38 cellular contexts compared by ENCODE assay signal in the genomic region with DNA sequence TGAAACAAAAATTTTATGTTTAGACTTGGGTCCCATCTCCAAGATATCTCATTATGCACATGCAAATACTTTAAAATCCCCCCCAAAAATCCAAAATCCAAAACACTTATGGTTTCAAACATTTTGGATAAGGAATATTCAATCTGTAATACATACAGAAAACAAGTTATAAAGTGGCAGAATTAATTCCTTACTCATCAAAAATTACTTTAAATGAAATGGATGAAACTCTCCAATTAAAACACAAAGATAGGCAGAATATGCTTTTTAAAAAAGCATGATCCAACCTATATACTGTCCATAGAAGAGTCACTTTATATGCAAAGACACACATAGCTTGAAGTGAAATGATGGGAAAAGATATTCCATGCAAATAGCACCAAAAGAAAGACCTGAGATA.
"Had no signal": no experiment of that assay in that cellular context is flagged by ENCODE, and none has a peak within 500 bp of the region (broad histone marks: within the 10 kb centered on the region; RNA-seq: fewer than 3 reads in every experiment).

No MANE protein-coding gene starts in this region.

- H3K4me1 ChIP-seq: ascending aorta had no signal

- H3K27me3 ChIP-seq: ascending aorta, cardiac muscle cell had no signal

- H3K27ac ChIP-seq: ascending aorta, cardiac muscle cell, VCaP had no signal

- ATAC-seq: activated CD8-positive, alpha-beta T cell treated with anti-CD3 and anti-CD28 coated beads for 36 hours; activated naive CD8-positive, alpha-beta T cell treated with anti-CD3 and anti-CD28 coated beads, Interleukin-2, amount 50 U/mL, for 24 hours; activated T-cell treated with anti-CD3 and anti-CD28 coated beads, Interleukin-2, amount 50 U/mL, for 4 hours; activated T-cell treated with anti-CD3 and anti-CD28 coated beads, Interleukin-2, amount 50 U/mL, for 72 hours; activated T-helper 17 cell treated with anti-CD3 and anti-CD28 coated beads, Interleukin-2, amount 50 U/mL, for 72 hours had no signal

- FAIRE-seq: bronchial epithelial cell, TTC549 had no signal

- H3K4me1 Mint-ChIP-seq: activated B cell treated with CpG ODN at 0.5 μM for 24 hours; activated CD4-positive, alpha-beta T cell treated with anti-CD3 and anti-CD28 coated beads, Interleukin-2, amount 10 ng/mL, durations not matched to agents 24 days and 14 days; activated naive CD4-positive, alpha-beta T cell treated with anti-CD3 and anti-CD28 coated beads, Interleukin-2, amount 10 ng/mL, durations not matched to agents 7 days and 5 days; activated naive CD4-positive, alpha-beta T cell treated with anti-CD3 and anti-CD28 coated beads, Interleukin-2, amount 50 U/mL, for 24 hours; activated naive CD8-positive, alpha-beta T cell treated with anti-CD3 and anti-CD28 coated beads, Interleukin-2, amount 10 ng/mL, durations not matched to agents 7 days and 5 days; activated naive CD8-positive, alpha-beta T cell treated with anti-CD3 and anti-CD28 coated beads, Interleukin-2, amount 50 U/mL, for 24 hours; activated T-helper 17 cell treated with anti-CD3 and anti-CD28 coated beads, Interleukin-2, amount 50 U/mL, for 72 hours; brain; central memory CD8-positive, alpha-beta T cell had no signal

- H3K27me3 Mint-ChIP-seq: activated B cell treated with CpG ODN at 0.5 μM for 24 hours; activated CD4-positive, alpha-beta memory T cell treated with anti-CD3 and anti-CD28 coated beads for 36 hours; activated CD4-positive, alpha-beta T cell treated with anti-CD3 and anti-CD28 coated beads, Interleukin-2, amount 10 ng/mL, durations not matched to agents 24 days and 14 days; activated CD8-positive, alpha-beta T cell treated with anti-CD3 and anti-CD28 coated beads for 36 hours; activated naive CD4-positive, alpha-beta T cell treated with anti-CD3 and anti-CD28 coated beads, Interleukin-2, amount 10 ng/mL, durations not matched to agents 7 days and 5 days; activated naive CD4-positive, alpha-beta T cell treated with anti-CD3 and anti-CD28 coated beads, Interleukin-2, amount 50 U/mL, for 24 hours; activated naive CD8-positive, alpha-beta T cell; activated naive CD8-positive, alpha-beta T cell treated with anti-CD3 and anti-CD28 coated beads, Interleukin-2, amount 10 ng/mL, durations not matched to agents 7 days and 5 days; activated naive CD8-positive, alpha-beta T cell treated with anti-CD3 and anti-CD28 coated beads, Interleukin-2, amount 50 U/mL, for 24 hours; activated T-helper 17 cell treated with anti-CD3 and anti-CD28 coated beads, Interleukin-2, amount 50 U/mL, for 72 hours; brain; central memory CD8-positive, alpha-beta T cell had no signal

- H3K9me3 ChIP-seq: ascending aorta had no signal

- H3K4me3 ChIP-seq: ascending aorta, cardiac muscle cell had no signal

- H3K4me3 Mint-ChIP-seq: activated B cell treated with CpG ODN at 0.5 μM for 24 hours; activated CD4-positive, alpha-beta memory T cell treated with anti-CD3 and anti-CD28 coated beads for 36 hours; activated CD4-positive, alpha-beta T cell treated with anti-CD3 and anti-CD28 coated beads, Interleukin-2, amount 10 ng/mL, durations not matched to agents 24 days and 14 days; activated CD8-positive, alpha-beta T cell treated with anti-CD3 and anti-CD28 coated beads for 36 hours; activated naive CD4-positive, alpha-beta T cell treated with anti-CD3 and anti-CD28 coated beads, Interleukin-2, amount 10 ng/mL, durations not matched to agents 7 days and 5 days; activated naive CD4-positive, alpha-beta T cell treated with anti-CD3 and anti-CD28 coated beads, Interleukin-2, amount 50 U/mL, for 24 hours; activated naive CD8-positive, alpha-beta T cell; activated naive CD8-positive, alpha-beta T cell treated with anti-CD3 and anti-CD28 coated beads, Interleukin-2, amount 10 ng/mL, durations not matched to agents 7 days and 5 days; activated naive CD8-positive, alpha-beta T cell treated with anti-CD3 and anti-CD28 coated beads, Interleukin-2, amount 50 U/mL, for 24 hours; activated T-cell treated with anti-CD3 and anti-CD28 coated beads, Interleukin-2, amount 50 U/mL, for 4 hours; activated T-cell treated with anti-CD3 and anti-CD28 coated beads, Interleukin-2, amount 50 U/mL, for 72 hours; activated T-helper 1 cell treated with anti-CD3 and anti-CD28 coated beads, Interleukin-12 subunit alpha, Interleukin-12 subunit beta, Interleukin-2, Interleukin-4 antibody, amounts not matched to agents 30 ng/mL and 10 ng/mL and 1 ng/mL, durations not matched to agents 14 hours and 24 hours and 36 hours; activated T-helper 17 cell treated with anti-CD3 and anti-CD28 coated beads, Interleukin-2, amount 50 U/mL, for 72 hours; brain; central memory CD8-positive, alpha-beta T cell; T-helper 1 cell treated with Interleukin-12 subunit alpha and Interleukin-12 subunit beta and Interleukin-4 antibody, amounts not matched to agents 30 μg/mL and 1 μg/mL, for 36 hours; T-helper 2 cell treated with Interferon-gamma antibody and Interleukin-4, amounts not matched to agents 5 μg/mL and 100 μg/mL, for 36 hours had no signal

- H3K36me3 Mint-ChIP-seq: activated CD4-positive, alpha-beta memory T cell treated with anti-CD3 and anti-CD28 coated beads for 36 hours; activated naive CD4-positive, alpha-beta T cell treated with anti-CD3 and anti-CD28 coated beads, Interleukin-2, amount 10 ng/mL, durations not matched to agents 7 days and 5 days; activated naive CD4-positive, alpha-beta T cell treated with anti-CD3 and anti-CD28 coated beads, Interleukin-2, amount 50 U/mL, for 24 hours; activated naive CD8-positive, alpha-beta T cell; activated naive CD8-positive, alpha-beta T cell treated with anti-CD3 and anti-CD28 coated beads, Interleukin-2, amount 10 ng/mL, durations not matched to agents 7 days and 5 days; brain had no signal

- H3K27ac Mint-ChIP-seq: activated B cell treated with CpG ODN at 0.5 μM for 24 hours; activated CD4-positive, alpha-beta memory T cell treated with anti-CD3 and anti-CD28 coated beads for 36 hours; activated CD4-positive, alpha-beta T cell treated with anti-CD3 and anti-CD28 coated beads, Interleukin-2, amount 10 ng/mL, durations not matched to agents 24 days and 14 days; activated CD8-positive, alpha-beta T cell treated with anti-CD3 and anti-CD28 coated beads for 36 hours; activated naive CD4-positive, alpha-beta T cell treated with anti-CD3 and anti-CD28 coated beads, Interleukin-2, amount 10 ng/mL, durations not matched to agents 7 days and 5 days; activated naive CD4-positive, alpha-beta T cell treated with anti-CD3 and anti-CD28 coated beads, Interleukin-2, amount 50 U/mL, for 24 hours; activated naive CD8-positive, alpha-beta T cell; activated naive CD8-positive, alpha-beta T cell treated with anti-CD3 and anti-CD28 coated beads, Interleukin-2, amount 10 ng/mL, durations not matched to agents 7 days and 5 days; activated naive CD8-positive, alpha-beta T cell treated with anti-CD3 and anti-CD28 coated beads, Interleukin-2, amount 50 U/mL, for 24 hours; activated T-cell treated with anti-CD3 and anti-CD28 coated beads, Interleukin-2, amount 50 U/mL, for 72 hours; activated T-helper 1 cell treated with anti-CD3 and anti-CD28 coated beads, Interleukin-12 subunit alpha, Interleukin-12 subunit beta, Interleukin-2, Interleukin-4 antibody, amounts not matched to agents 30 ng/mL and 10 ng/mL and 1 ng/mL, durations not matched to agents 14 hours and 24 hours and 36 hours; activated T-helper 17 cell treated with anti-CD3 and anti-CD28 coated beads, Interleukin-2, amount 50 U/mL, for 72 hours; brain; T-helper 1 cell treated with Interleukin-12 subunit alpha and Interleukin-12 subunit beta and Interleukin-4 antibody, amounts not matched to agents 30 μg/mL and 1 μg/mL, for 36 hours; T-helper 2 cell treated with Interferon-gamma antibody and Interleukin-4, amounts not matched to agents 5 μg/mL and 100 μg/mL, for 36 hours had no signal

- DNase-seq: activated B cell treated with CpG ODN at 0.5 μM for 24 hours; activated CD4-positive, alpha-beta memory T cell treated with anti-CD3 and anti-CD28 coated beads for 36 hours; activated CD4-positive, alpha-beta T cell treated with anti-CD3 and anti-CD28 coated beads for 4 hours; activated CD4-positive, alpha-beta T cell treated with anti-CD3 and anti-CD28 coated beads, Interleukin-2, amount 10 ng/mL, durations not matched to agents 24 days and 14 days; activated CD4-positive, alpha-beta T cell treated with anti-CD3 and anti-CD28 coated beads, Interleukin-2, amount 50 U/mL, for 1 hour; activated CD4-positive, alpha-beta T cell treated with anti-CD3 and anti-CD28 coated beads, Interleukin-2, amount 50 U/mL, for 4 hours; activated CD4-positive, CD25-positive, alpha-beta regulatory T cell treated with anti-CD3 and anti-CD28 coated beads, Interleukin-2, amount 50 U/mL, for 72 hours; activated CD8-positive, alpha-beta memory T cell treated with anti-CD3 and anti-CD28 coated beads, Interleukin-2, amount 50 U/mL, for 4 hours; activated CD8-positive, alpha-beta T cell treated with anti-CD3 and anti-CD28 coated beads for 36 hours; activated effector memory CD4-positive, alpha-beta T cell treated with anti-CD3 and anti-CD28 coated beads, Interleukin-2, amount 50 U/mL, for 16 hours; activated gamma-delta T cell treated with Interleukin-2 at 50 U/mL for 16 hours; activated naive CD4-positive, alpha-beta T cell; activated naive CD4-positive, alpha-beta T cell treated with anti-CD3 and anti-CD28 coated beads, Interleukin-2, amount 10 ng/mL, durations not matched to agents 7 days and 5 days; activated naive CD8-positive, alpha-beta T cell treated with anti-CD3 and anti-CD28 coated beads, Interleukin-2, amount 10 ng/mL, durations not matched to agents 7 days and 5 days; activated naive CD8-positive, alpha-beta T cell treated with anti-CD3 and anti-CD28 coated beads, Interleukin-2, amount 50 U/mL, for 24 hours; activated T-cell treated with anti-CD3 and anti-CD28 coated beads for 4 hours; activated T-cell treated with anti-CD3 and anti-CD28 coated beads, Interleukin-2, amount 50 U/mL, for 1 hour; activated T-cell treated with anti-CD3 and anti-CD28 coated beads, Interleukin-2, amount 50 U/mL, for 4 hours; activated T-cell treated with anti-CD3 and anti-CD28 coated beads, Interleukin-2, amount 50 U/mL, for 72 hours; amygdala; anterior cingulate cortex; caudate nucleus; cerebellar nuclear complex; T-helper 2 cell; T-helper 9 cell had no signal

- H3K36me3 ChIP-seq: ascending aorta, cardiac muscle cell had no signal

- H3K9me3 Mint-ChIP-seq: activated B cell treated with CpG ODN at 0.5 μM for 24 hours; activated CD4-positive, alpha-beta T cell treated with anti-CD3 and anti-CD28 coated beads, Interleukin-2, amount 10 ng/mL, durations not matched to agents 24 days and 14 days had no signal
